Comparison of ENCODE assay signal across 20 cellular contexts in the genomic region with DNA sequence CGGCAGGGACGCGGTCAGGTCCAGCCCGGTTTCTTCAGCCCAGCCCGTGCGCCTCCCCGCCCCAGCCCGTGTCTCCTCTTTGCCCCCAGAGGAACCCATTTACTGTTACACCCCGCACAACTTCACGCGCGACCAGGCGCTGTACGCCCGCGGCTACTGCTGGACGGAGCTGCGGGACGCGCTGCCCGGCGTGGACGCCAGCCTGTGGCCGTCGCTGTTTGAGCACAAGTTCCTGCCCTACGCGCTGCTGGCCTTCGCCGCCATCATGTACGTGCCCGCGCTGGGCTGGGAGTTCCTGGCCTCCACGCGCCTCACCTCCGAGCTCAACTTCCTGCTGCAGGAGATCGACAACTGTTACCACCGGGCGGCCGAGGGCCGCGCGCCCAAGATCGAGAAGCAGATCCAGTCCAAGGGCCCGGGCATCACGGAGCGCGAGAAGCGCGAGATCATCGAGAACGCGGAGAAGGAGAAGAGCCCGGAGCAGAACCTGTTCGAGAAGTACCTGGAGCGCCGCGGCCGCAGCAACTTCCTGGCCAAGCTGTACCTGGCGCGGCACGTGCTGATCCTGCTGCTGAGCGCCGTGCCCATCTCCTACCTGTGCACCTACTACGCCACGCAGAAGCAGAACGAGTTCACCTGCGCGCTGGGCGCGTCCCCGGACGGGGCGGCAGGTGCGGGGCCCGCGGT. TPM values are rescaled to one million over a fixed set of nuclear protein-coding genes. Genes with fewer than 3 reads are reported as not detected.
A peak's percentile ranks its signal among the peaks of the same experiment; 100 is the strongest.
DNase-seq lines count a peak whose midpoint lies in the region; ATAC-seq, FAIRE-seq and TF ChIP-seq lines count a peak whose summit lies in the region.
"Had no signal": no experiment of that assay in that cellular context is flagged by ENCODE, and none has a peak within 500 bp of the region (broad histone marks: within the 10 kb centered on the region; RNA-seq: fewer than 3 reads in every experiment).

No MANE protein-coding gene starts in this region.

- no peak overlapping the region for H4K5ac ChIP-seq in mesendoderm (ENCODE audit: low read length)

- H3K79me2 ChIP-seq in K562 (ENCODE audit: control insufficient read depth, insufficient read depth, low read length) (no peaks in the 10 kb centered on the region), mesendoderm (ENCODE audit: control insufficient read depth, insufficient read depth, low read length) (no peaks in the 10 kb centered on the region), Karpas-422 (ENCODE audit: low read length) (no peaks in the 10 kb centered on the region)

- H2AK5ac ChIP-seq in mesendoderm (ENCODE audit: low read length), result no peak overlapping the region

- peak in 2 of 3 donors; percentile 43 to 61 for DNase-seq in right cardiac atrium
- DNase-seq in right atrium auricular region (ENCODE audit: low spot score), result no peak
- no peak for DNase-seq in K562 (ENCODE audit: extremely low read depth in 1 of 4, low spot score in 3 of 4)
- DNase-seq in mesendoderm, result no peak
- DNase-seq in Karpas-422, result no peak
- DNase-seq in NCI-H2081 (lab: John Stamatoyannopoulos, UW), result no peak
- DNase-seq: DND-41, HCEC 1CT, KBM-7, NCI-H1105 treated with DMSO at 0.1 percent for 48 hours, NCI-H1694 treated with DMSO at 0.1 percent for 48 hours, NCI-H2107, NCI-H2227 treated with DMSO at 0.1 percent for 48 hours, NCI-H510A treated with DMSO at 0.1 percent for 48 hours, NCI-H82, PC-3, RPMI8226, SHP77 treated with DMSO at 0.1 percent for 48 hours, SK-N-SH had no signal

- H3K4me2 ChIP-seq in K562 (ENCODE audit: insufficient read depth, low read length), result no peak overlapping the region
- no peak overlapping the region for H3K4me2 ChIP-seq in mesendoderm (ENCODE audit: low read length)
- no peak overlapping the region for H3K4me2 ChIP-seq in Karpas-422 (ENCODE audit: low read depth, low read length, poor library complexity, severe bottlenecking)
- H3K4me2 ChIP-seq: SK-N-SH had no signal

- TF ChIP-seq RAD21 in K562 (CRISPR knock-in tag; conservative IDR thresholded peaks at IDR 0.05 in 1 of 2, IDR thresholded peaks at IDR 0.05 in 1 of 2), result no peak

- no peak overlapping the region for H2BK120ac ChIP-seq in mesendoderm (ENCODE audit: low read depth, low read length)

- CTCF ChIA-PET in K562 (lab: Yijun Ruan, JAX; ENCODE audit: low intra/inter-chr PET ratio), result no interaction called here

- no peak overlapping the region for H2BK15ac ChIP-seq in mesendoderm (replicated peaks; ENCODE audit: low read depth)

- H3K9me3 ChIP-seq in right cardiac atrium (ENCODE audit: control insufficient read depth, low read length), result no peaks in the 10 kb centered on the region
- no peaks in the 10 kb centered on the region for H3K9me3 ChIP-seq in right atrium auricular region
- H3K9me3 ChIP-seq in K562 (replicated peaks; ENCODE audit: control insufficient read depth, insufficient read depth, low read depth, low read length), result no peaks in the 10 kb centered on the region
- H3K9me3 ChIP-seq in Karpas-422 (ENCODE audit: low read length), result no peaks in the 10 kb centered on the region
- H3K9me3 ChIP-seq: SK-N-SH had no signal

- no peak overlapping the region for H3K18ac ChIP-seq in mesendoderm (ENCODE audit: low read length)

- H3K4me3 ChIP-seq in right cardiac atrium (ENCODE audit: low read length), result no peak overlapping the region
- no peak overlapping the region for H3K4me3 ChIP-seq in right atrium auricular region
- no peak overlapping the region for H3K4me3 ChIP-seq in K562
- no peak overlapping the region for H3K4me3 ChIP-seq in mesendoderm (ENCODE audit: low read length)
- H3K4me3 ChIP-seq in Karpas-422 (ENCODE audit: low read length), result no peak overlapping the region

- no TSS peak for BruUV-seq in K562 (replicated peaks; lab: Mats Ljungman, UMichigan)

- no peak for TF ChIP-seq POLR2A in K562 (conservative IDR thresholded peaks at IDR 0.05)

- in situ Hi-C loops in K562 (cut with MboI), result no loop called here

- no peak overlapping the region for H2AFZ ChIP-seq in K562 (ENCODE audit: low read depth, low read length)
- no peak overlapping the region for H2AFZ ChIP-seq in Karpas-422 (ENCODE audit: low read length)

- FAIRE-seq in K562 (lab: Jason Lieb, UNC), result no peak

- H3K9ac ChIP-seq in K562 (ENCODE audit: insufficient read depth in 1 of 2, low read depth in 2 of 2, low read length in 2 of 2) (no peak overlapping the region; a peak in 1 of 4 replicates), mesendoderm (ENCODE audit: low read length) (no peak overlapping the region), Karpas-422 (ENCODE audit: low read length) (no peak overlapping the region)
- H3K9ac ChIP-seq: SK-N-SH had no signal

- POLR2A ChIA-PET in K562 (lab: Yijun Ruan, JAX), result interaction anchor here (0.6 kb wide), 1 partner anchor 176 kb away, joined by 4 read pairs; no protein-coding TSS in a partner anchor

- H4K20me1 ChIP-seq in K562 (replicated peaks; ENCODE audit: control insufficient read depth, insufficient read depth, low read length) (no peaks in the 10 kb centered on the region), Karpas-422 (ENCODE audit: insufficient read depth, low read depth, low read length) (no peaks in the 10 kb centered on the region)

- H3K27ac ChIP-seq in right cardiac atrium (ENCODE audit: low read length), result no peak overlapping the region
- no peak overlapping the region for H3K27ac ChIP-seq in right atrium auricular region
- H3K27ac ChIP-seq in K562 (ENCODE audit: extremely low read depth, low read depth, low read length), result no peak overlapping the region
- no peak overlapping the region for H3K27ac ChIP-seq in mesendoderm (ENCODE audit: low read depth, low read length)
- no peak overlapping the region for H3K27ac ChIP-seq in Karpas-422 (ENCODE audit: low read length)

- TF ChIP-seq CTCF in right atrium auricular region (IDR thresholded peaks at IDR 0.05) (no peak), K562 (IDR thresholded peaks at IDR 0.05 in 2 of 3, conservative IDR thresholded peaks at IDR 0.05 in 1 of 3; ENCODE audit: insufficient read depth in 2 of 3, low read depth in 1 of 3, low read length in 3 of 3) (no peak)

- ATAC-seq in right cardiac atrium (no peak), K562 (no peak), HG03378 (IDR thresholded peaks at IDR 0.05; ENCODE audit: unreplicated experiment) (no peak)
- ATAC-seq: PC-3 had no signal

- peak overlapping the region; percentile 15 for H3K23ac ChIP-seq in mesendoderm (ENCODE audit: low read length)

- 95% methylated on average over 76 of the region's 76 CpGs for WGBS in right cardiac atrium
- WGBS in K562 (ENCODE audit: insufficient coverage, low coverage, missing lambda C conversion rate), result 97% methylated on average over 28 of the region's 76 CpGs
- WGBS in mesendoderm (ENCODE audit: extremely low coverage, insufficient coverage, low lambda C conversion rate), result no CpG with 5 or more reads among the region's 76 CpGs

- H4K8ac ChIP-seq in mesendoderm (ENCODE audit: low read depth, low read length), result no peak overlapping the region

- no peaks in the 10 kb centered on the region for H3K9me2 ChIP-seq in Karpas-422 (replicated peaks; ENCODE audit: insufficient read depth, low read length)
- H3K9me2 ChIP-seq: SK-N-SH had no signal

- no peak overlapping the region for H2BK5ac ChIP-seq in mesendoderm (ENCODE audit: low read length)

- H3K27me3 ChIP-seq in right cardiac atrium (ENCODE audit: control insufficient read depth, insufficient read depth), result no peaks in the 10 kb centered on the region
- H3K27me3 ChIP-seq in right atrium auricular region, result no peaks in the 10 kb centered on the region
- H3K27me3 ChIP-seq in K562 (ENCODE audit: control insufficient read depth in 2 of 2, insufficient read depth in 2 of 2, low read length in 2 of 2), result no peaks in the 10 kb centered on the region
- H3K27me3 ChIP-seq in mesendoderm (ENCODE audit: insufficient read depth, low read length, poor library complexity), result no peaks in the 10 kb centered on the region
- H3K27me3 ChIP-seq in Karpas-422 (ENCODE audit: low read length), result no peaks in the 10 kb centered on the region

- H3K4me1 ChIP-seq in right cardiac atrium (ENCODE audit: control insufficient read depth, insufficient read depth, low read length) (no peaks in the 10 kb centered on the region), right atrium auricular region (peaks cover 0 to 7% of the 10 kb centered on the region in 2 donors), K562 (replicated peaks in 1 of 2; ENCODE audit: control insufficient read depth in 2 of 2, insufficient read depth in 2 of 2, low read length in 2 of 2) (peaks cover 0 to 55% of the 10 kb centered on the region in 2 experiments; a peak in 2 of 5 replicates), mesendoderm (ENCODE audit: control insufficient read depth, low read depth, low read length) (no peaks in the 10 kb centered on the region), Karpas-422 (ENCODE audit: low read length) (peaks cover 8% of the 10 kb centered on the region)

- no peak overlapping the region for H3K56ac ChIP-seq in mesendoderm (ENCODE audit: low read length)

- no peaks in the 10 kb centered on the region for H3K36me3 ChIP-seq in right atrium auricular region
- H3K36me3 ChIP-seq in K562 (ENCODE audit: control insufficient read depth, insufficient read depth, low read length), result no peaks in the 10 kb centered on the region
- no peaks in the 10 kb centered on the region for H3K36me3 ChIP-seq in mesendoderm (ENCODE audit: control insufficient read depth, insufficient read depth, low read length)
- no peaks in the 10 kb centered on the region for H3K36me3 ChIP-seq in Karpas-422 (ENCODE audit: insufficient read depth, low read length)

- H3K79me1 ChIP-seq in mesendoderm (ENCODE audit: low read length), result no peaks in the 10 kb centered on the region

- TF ChIP-seq EP300 in K562 (IDR thresholded peaks at IDR 0.05; ENCODE audit: low read length), result no peak

- H3K4ac ChIP-seq in mesendoderm (ENCODE audit: low read depth, low read length), result no peak overlapping the region

- intact Hi-C loops in right cardiac atrium (cut with DNase I), result no loop called here
- intact Hi-C loops in K562 (cut with micrococcal nuclease), result no loop called here

- H3K9me1 ChIP-seq in K562 (ENCODE audit: control insufficient read depth, insufficient read depth, low read length), result no peaks in the 10 kb centered on the region

RNA-seq across cellular contexts. Expression of a gene that starts 6.5 kb away (rescaled TPM):
- 1 to 10 TPM in 2 of 4 donors, under 1 TPM in 2; 0.43 to 2.1 (median 1.3) TPM for total RNA-seq in right cardiac atrium
- polyA plus RNA-seq in right cardiac atrium, result 0.68 TPM
- total RNA-seq in right atrium auricular region, result 1 to 10 TPM in 1 of 2 donors, under 1 TPM in 1; 0.67 to 1.7 TPM
- 2.9 and 7.9 TPM in 2 replicates for total RNA-seq in K562 (2011; cell fraction: chromatin; rRNA removed; ENCODE audit: low replicate concordance)
- total RNA-seq in K562 (2011; cell fraction: nucleolus; rRNA removed), result 4.5 and 5.7 TPM in 2 replicates
- total RNA-seq in K562 (2011; cell fraction: nucleoplasm; rRNA removed), result 4.0 and 4.1 TPM in 2 replicates
- 0.61 and 1.0 TPM in 2 replicates for total RNA-seq in K562 (2014; rRNA removed)
- 0.06 and 0.07 TPM in 2 replicates for total RNA-seq in K562 (2014; rRNA removed; fragmentation: Illumina TruSeq; extraction: Trizol)
- total RNA-seq in K562 (2015; rRNA removed; fragmentation: Illumina TruSeq; extraction: Trizol), result 0.15 and 0.29 TPM in 2 replicates
- 3.0 and 3.9 TPM in 2 replicates for total RNA-seq in K562 (2021)
- 1.1 and 1.7 TPM in 2 replicates for polyA plus RNA-seq in K562 (2011; rRNA removed)
- 2.4 and 3.0 TPM in 2 replicates for polyA plus RNA-seq in K562 (2011; cell fraction: cytosol; rRNA removed)
- 7.8 and 9.9 TPM in 2 replicates for polyA plus RNA-seq in K562 (2011; cell fraction: nucleus; rRNA removed)
- polyA plus RNA-seq in K562 (2012), result 2.1 and 7.6 TPM in 2 replicates
- 0.22 and 0.72 TPM in 2 replicates for polyA plus RNA-seq in K562 (2014; fragmentation: Illumina TruSeq; extraction: Trizol)
- under 1 TPM in 1 of 2 experiments, not detected in 1; 0.01 TPM for polyA plus RNA-seq in K562 (2014; fragmentation: Nextera tagmentation; extraction: Ambion mirVana)
- 1.7 and 1.9 TPM in 2 replicates for polyA plus RNA-seq in K562 (2014; rRNA removed)
- 0.24 and 0.60 TPM in 2 replicates for polyA minus RNA-seq in K562 (2011; rRNA and poly(A)+ RNA removed)
- polyA minus RNA-seq in K562 (2011; cell fraction: cytosol; rRNA and poly(A)+ RNA removed), result 1.1 and 2.9 TPM in 2 replicates
- polyA minus RNA-seq in K562 (2011; cell fraction: nucleus; rRNA and poly(A)+ RNA removed), result 1.2 and 1.7 TPM in 2 replicates
- polyA plus RNA-seq in mesendoderm (2013, experiment 1 of 2), result 1.1 TPM
- polyA plus RNA-seq in mesendoderm (2013, experiment 2 of 2), result 1.1 TPM
- total RNA-seq in Karpas-422 (2014; rRNA removed; shearing (Covaris generic); ENCODE audit: low replicate concordance), result not detected in 2 replicates

RNA-seq across cellular contexts. Expression of a gene that starts 8.7 kb away (rescaled TPM):
- 10 to 100 TPM; 16.7 to 23.2 (median 20.7) TPM for total RNA-seq in right cardiac atrium
- 25.5 TPM for polyA plus RNA-seq in right cardiac atrium
- 10 to 100 TPM; 12.3 to 20.0 TPM for total RNA-seq in right atrium auricular region
- total RNA-seq in K562 (2011; cell fraction: chromatin; rRNA removed; ENCODE audit: low replicate concordance), result 44.8 and 168 TPM in 2 replicates
- 130 and 141 TPM in 2 replicates for total RNA-seq in K562 (2011; cell fraction: nucleolus; rRNA removed)
- 69.2 and 70.6 TPM in 2 replicates for total RNA-seq in K562 (2011; cell fraction: nucleoplasm; rRNA removed)
- total RNA-seq in K562 (2014; rRNA removed), result 41.2 and 49.8 TPM in 2 replicates
- 1.4 and 2.8 TPM in 2 replicates for total RNA-seq in K562 (2014; rRNA removed; fragmentation: Illumina TruSeq; extraction: Trizol)
- total RNA-seq in K562 (2015; rRNA removed; fragmentation: Illumina TruSeq; extraction: Trizol), result 14.0 and 14.7 TPM in 2 replicates
- total RNA-seq in K562 (2021), result 55.3 and 59.3 TPM in 2 replicates
- 24.3 and 35.9 TPM in 2 replicates for polyA plus RNA-seq in K562 (2011; rRNA removed)
- 27.7 and 49.1 TPM in 2 replicates for polyA plus RNA-seq in K562 (2011; cell fraction: cytosol; rRNA removed)
- 268 and 323 TPM in 2 replicates for polyA plus RNA-seq in K562 (2011; cell fraction: nucleus; rRNA removed)
- 38.7 and 63.6 TPM in 2 replicates for polyA plus RNA-seq in K562 (2012)
- polyA plus RNA-seq in K562 (2014; fragmentation: Illumina TruSeq; extraction: Trizol), result 7.7 and 20.3 TPM in 2 replicates
- polyA plus RNA-seq in K562 (2014; fragmentation: Nextera tagmentation; extraction: Ambion mirVana), result under 1 TPM; 0.08 to 0.59 TPM
- polyA plus RNA-seq in K562 (2014; rRNA removed), result 62.0 and 62.9 TPM in 2 replicates
- polyA minus RNA-seq in K562 (2011; rRNA and poly(A)+ RNA removed), result 4.1 and 8.2 TPM in 2 replicates
- 15.3 and 18.4 TPM in 2 replicates for polyA minus RNA-seq in K562 (2011; cell fraction: cytosol; rRNA and poly(A)+ RNA removed)
- polyA minus RNA-seq in K562 (2011; cell fraction: nucleus; rRNA and poly(A)+ RNA removed), result 21.8 and 25.8 TPM in 2 replicates
- 34.7 TPM for polyA plus RNA-seq in mesendoderm (2013, experiment 1 of 2)
- 35.7 TPM for polyA plus RNA-seq in mesendoderm (2013, experiment 2 of 2)
- total RNA-seq in Karpas-422 (2014; rRNA removed; shearing (Covaris generic); ENCODE audit: low replicate concordance), result 46.7 and 117 TPM in 2 replicates

RNA-seq across cellular contexts. Expression of a gene that starts 23.8 kb away (rescaled TPM):
- 10 to 100 TPM; 14.6 to 16.3 (median 15.3) TPM for total RNA-seq in right cardiac atrium
- 17.1 TPM for polyA plus RNA-seq in right cardiac atrium
- 10 to 100 TPM; 18.0 to 20.0 TPM for total RNA-seq in right atrium auricular region
- total RNA-seq in K562 (2011; cell fraction: chromatin; rRNA removed; ENCODE audit: low replicate concordance), result 12.6 and 38.1 TPM in 2 replicates
- 37.1 and 42.4 TPM in 2 replicates for total RNA-seq in K562 (2011; cell fraction: nucleolus; rRNA removed)
- total RNA-seq in K562 (2011; cell fraction: nucleoplasm; rRNA removed), result 17.2 and 22.2 TPM in 2 replicates
- total RNA-seq in K562 (2014; rRNA removed), result 23.5 and 30.4 TPM in 2 replicates
- 0.93 and 1.8 TPM in 2 replicates for total RNA-seq in K562 (2014; rRNA removed; fragmentation: Illumina TruSeq; extraction: Trizol)
- total RNA-seq in K562 (2015; rRNA removed; fragmentation: Illumina TruSeq; extraction: Trizol), result 8.3 and 9.2 TPM in 2 replicates
- 22.6 and 24.4 TPM in 2 replicates for total RNA-seq in K562 (2021)
- polyA plus RNA-seq in K562 (2011; rRNA removed), result 9.7 and 14.9 TPM in 2 replicates
- polyA plus RNA-seq in K562 (2011; cell fraction: cytosol; rRNA removed), result 19.8 and 41.1 TPM in 2 replicates
- polyA plus RNA-seq in K562 (2011; cell fraction: nucleus; rRNA removed), result 43.7 and 74.3 TPM in 2 replicates
- polyA plus RNA-seq in K562 (2012), result 15.4 and 21.7 TPM in 2 replicates
- 2.2 and 11.6 TPM in 2 replicates for polyA plus RNA-seq in K562 (2014; fragmentation: Illumina TruSeq; extraction: Trizol)
- polyA plus RNA-seq in K562 (2014; fragmentation: Nextera tagmentation; extraction: Ambion mirVana), result under 1 TPM; 0.37 to 0.84 TPM
- 24.3 and 24.9 TPM in 2 replicates for polyA plus RNA-seq in K562 (2014; rRNA removed)
- polyA minus RNA-seq in K562 (2011; rRNA and poly(A)+ RNA removed), result 3.3 and 5.5 TPM in 2 replicates
- polyA minus RNA-seq in K562 (2011; cell fraction: cytosol; rRNA and poly(A)+ RNA removed), result 8.8 and 11.2 TPM in 2 replicates
- polyA minus RNA-seq in K562 (2011; cell fraction: nucleus; rRNA and poly(A)+ RNA removed), result 7.8 TPM in 2 replicates
- 8.4 TPM for polyA plus RNA-seq in mesendoderm (2013, experiment 1 of 2)
- 8.9 TPM for polyA plus RNA-seq in mesendoderm (2013, experiment 2 of 2)
- 20.0 and 64.1 TPM in 2 replicates for total RNA-seq in Karpas-422 (2014; rRNA removed; shearing (Covaris generic); ENCODE audit: low replicate concordance)

Comparison
In these comparisons a context has a peak if more than half of its experiments do, and no peak if none do; other contexts are left out.
1. DNase-seq: peak in right cardiac atrium (2 of 3); none in right atrium auricular region (single experiment), K562 (0 of 4), mesendoderm (single experiment), Karpas-422 (single experiment) and NCI-H2081 (0 of 2).